9 cellular contexts compared by ENCODE assay signal in genomic region chr20:31587545-31588389, GRCh38. TPM values are rescaled to one million over a fixed set of nuclear protein-coding genes. Genes with fewer than 3 reads are reported as not detected.
DNase-seq lines count a peak whose midpoint lies in the region; ATAC-seq, FAIRE-seq and TF ChIP-seq lines count a peak whose summit lies in the region.
"Had no signal": no experiment of that assay in that cellular context is flagged by ENCODE, and none has a peak within 500 bp of the region (broad histone marks: within the 10 kb centered on the region; RNA-seq: fewer than 3 reads in every experiment).

No MANE protein-coding gene starts in this region.

- POLR2A ChIA-PET in A549 (lab: Yijun Ruan, JAX), result interaction anchor here (1.3 to 3.7 kb wide), 3 partner anchors 14 to 17 kb away, joined by 8 to 31 read pairs (median 21); partner anchors contain the start of gene ID1

- DNase-seq in A549 (ENCODE audit: low read depth in 1 of 2, low spot score in 1 of 2) (no peak), heart right ventricle (peak; percentile 78 to 82), sciatic nerve (ENCODE audit: low spot score) (no peak), NCI-H2107 (lab: John Stamatoyannopoulos, UW) (no peak)
- DNase-seq in activated T-helper 1 cell treated with anti-CD3 and anti-CD28 coated beads, Interleukin-12 subunit alpha, Interleukin-12 subunit beta, Interleukin-2, Interleukin-4 antibody, amounts not matched to agents 30 ng/mL and 10 ng/mL and 1 ng/mL, durations not matched to agents 14 hours and 24 hours and 36 hours (ENCODE audit: low spot score), result no peak
- DNase-seq in effector CD8-positive, alpha-beta T cell (lab: John Stamatoyannopoulos, UW), result no peak

- peaks cover 8% of the 10 kb centered on the region for H3K4me1 Mint-ChIP-seq in activated T-helper 1 cell treated with anti-CD3 and anti-CD28 coated beads, Interleukin-12 subunit alpha, Interleukin-12 subunit beta, Interleukin-2, Interleukin-4 antibody, amounts not matched to agents 30 ng/mL and 10 ng/mL and 1 ng/mL, durations not matched to agents 14 hours and 24 hours and 36 hours (ENCODE audit: low read depth)

- no peak overlapping the region for H3K27ac Mint-ChIP-seq in activated T-helper 1 cell treated with anti-CD3 and anti-CD28 coated beads, Interleukin-12 subunit alpha, Interleukin-12 subunit beta, Interleukin-2, Interleukin-4 antibody, amounts not matched to agents 30 ng/mL and 10 ng/mL and 1 ng/mL, durations not matched to agents 14 hours and 24 hours and 36 hours

- no peak for TF ChIP-seq RAD21 in A549 (conservative IDR thresholded peaks at IDR 0.05 in 1 of 2, IDR thresholded peaks at IDR 0.05 in 1 of 2)

- intact Hi-C loops in activated T-helper 1 cell treated with anti-CD3 and anti-CD28 coated beads, Interleukin-12 subunit alpha, Interleukin-12 subunit beta, Interleukin-2, Interleukin-4 antibody, amounts not matched to agents 30 ng/mL and 10 ng/mL and 1 ng/mL, durations not matched to agents 14 hours and 24 hours and 36 hours (cut with micrococcal nuclease), result loop anchor here (1.0 kb wide), 1 partner anchor 18 kb away; the partner anchor contains the start of gene ID1
- intact Hi-C loops in heart right ventricle (cut with DNase I), result loop anchor here in 2 of 10 donors (1.0 to 2.0 kb wide), 2 partner anchors 21 kb away; no protein-coding TSS in a partner anchor
- intact Hi-C loops in sciatic nerve (cut with DNase I), result no loop called here

- CTCF ChIA-PET in A549 (lab: Yijun Ruan, JAX), result interaction anchor here (0.8 to 12.9 kb wide), 5 partner anchors 8 to 24 kb away, joined by 3 to 172 read pairs (median 49); no protein-coding TSS in a partner anchor

- H3K36me3 Mint-ChIP-seq in activated T-helper 1 cell treated with anti-CD3 and anti-CD28 coated beads, Interleukin-12 subunit alpha, Interleukin-12 subunit beta, Interleukin-2, Interleukin-4 antibody, amounts not matched to agents 30 ng/mL and 10 ng/mL and 1 ng/mL, durations not matched to agents 14 hours and 24 hours and 36 hours (ENCODE audit: low read depth), result no peaks in the 10 kb centered on the region

- H3K27ac ChIP-seq in A549 (peak overlapping the region; percentile 98), heart right ventricle (peak overlapping the region; percentile 83 to 99 (median 90))

- peaks cover 32% of the 10 kb centered on the region for H3K4me1 ChIP-seq in A549
- peaks cover 0 to 45% (median 15%) of the 10 kb centered on the region in 9 donors for H3K4me1 ChIP-seq in heart right ventricle

- no peak for FAIRE-seq in A549 (lab: Jason Lieb, UNC)

- peak overlapping the region; percentile 80 for H3K4me2 ChIP-seq in A549

- H3K4me3 Mint-ChIP-seq in activated T-helper 1 cell treated with anti-CD3 and anti-CD28 coated beads, Interleukin-12 subunit alpha, Interleukin-12 subunit beta, Interleukin-2, Interleukin-4 antibody, amounts not matched to agents 30 ng/mL and 10 ng/mL and 1 ng/mL, durations not matched to agents 14 hours and 24 hours and 36 hours, result peak overlapping the region; percentile 69

- 28% methylated on average over 29 of the region's 76 CpGs for WGBS in A549 (ENCODE audit: missing lambda C conversion rate)
- 2 to 4% methylated on average over 76 of the region's 76 CpGs for WGBS in heart right ventricle, 2 donors

- no peak for TF ChIP-seq CTCF in A549 (IDR thresholded peaks at IDR 0.05)
- TF ChIP-seq CTCF in heart right ventricle (IDR thresholded peaks at IDR 0.05), result no peak

- ATAC-seq in A549 (peak; percentile 72 to 81), GM18868 (IDR thresholded peaks at IDR 0.05; ENCODE audit: unreplicated experiment) (peak; percentile 61), heart right ventricle (peak; percentile 86 to 94 (median 90)), sciatic nerve (peak; percentile 75), GM21360 (IDR thresholded peaks at IDR 0.05; ENCODE audit: unreplicated experiment) (no peak)

- peaks cover 0 to 17% (median 0%) of the 10 kb centered on the region in 7 donors for H3K27me3 ChIP-seq in heart right ventricle

- H3K4me3 ChIP-seq in A549 (peak overlapping the region; percentile 45), heart right ventricle (peak overlapping the region; percentile 34 to 63 (median 50))

- H3K9me3 ChIP-seq in A549 (no peaks in the 10 kb centered on the region), heart right ventricle (no peaks in the 10 kb centered on the region)

- H3K36me3 ChIP-seq in heart right ventricle, result no peaks in the 10 kb centered on the region

- H3K27me3 Mint-ChIP-seq in activated T-helper 1 cell treated with anti-CD3 and anti-CD28 coated beads, Interleukin-12 subunit alpha, Interleukin-12 subunit beta, Interleukin-2, Interleukin-4 antibody, amounts not matched to agents 30 ng/mL and 10 ng/mL and 1 ng/mL, durations not matched to agents 14 hours and 24 hours and 36 hours (ENCODE audit: insufficient read depth), result peaks cover 36% of the 10 kb centered on the region

- peak; percentile 2; the same call in 1 of the 2 replicates for TF ChIP-seq POLR2A in A549 (IDR thresholded peaks at IDR 0.05; ENCODE audit: low read length)

- TF ChIP-seq EP300 in A549 (IDR thresholded peaks at IDR 0.05), result no peak

- no peaks in the 10 kb centered on the region for H3K9me3 Mint-ChIP-seq in activated T-helper 1 cell treated with anti-CD3 and anti-CD28 coated beads, Interleukin-12 subunit alpha, Interleukin-12 subunit beta, Interleukin-2, Interleukin-4 antibody, amounts not matched to agents 30 ng/mL and 10 ng/mL and 1 ng/mL, durations not matched to agents 14 hours and 24 hours and 36 hours

TF ChIP-seq in A549, 52 proteins besides CTCF, POLR2A, EP300 and RAD21 (continues in another document):
- TF ChIP-seq E2F6 (IDR thresholded peaks at IDR 0.05; ENCODE audit: borderline replicate concordance, low read depth) (0 out of 2 replicates have a peak, but pooled peaks have one; percentile 23), REST (IDR thresholded peaks at IDR 0.05) (no peak), HOXB13 (CRISPR knock-in tag; IDR thresholded peaks at IDR 0.05; ENCODE audit: low read depth) (peak; percentile 73; the same call in 1 of the 2 replicates), NPAS2 (CRISPR knock-in tag; IDR thresholded peaks at IDR 0.05; ENCODE audit: borderline replicate concordance) (no peak), CBX8 (IDR thresholded peaks at IDR 0.05) (no peak), FOSL2 (IDR thresholded peaks at IDR 0.05) (no peak), FOSL2 (CRISPR knock-in tag; IDR thresholded peaks at IDR 0.05) (0 out of 2 replicates have a peak, but pooled peaks have one; percentile 5), MYC (IDR thresholded peaks at IDR 0.05; ENCODE audit: borderline replicate concordance, low read length) (peak; percentile 62; the same call in 1 of the 2 replicates), TP53 (CRISPR knock-in tag; IDR thresholded peaks at IDR 0.05) (0 out of 2 replicates have a peak, but pooled peaks have one; percentile 15)

RNA-seq across cellular contexts. Expression of gene ID1, which starts 17.3 kb away (rescaled TPM):
- polyA plus RNA-seq in A549 (2011; rRNA removed) (237 and 250 TPM in 2 replicates), A549 (2017; fragmentation: RNase III; extraction: RNeasy Plus Mini Kit Qiagen cat#74134 plus additional on column Dnase treatment) (257 to 432 TPM (median 387 TPM) in 3 replicates), heart right ventricle (100 to 1,000 TPM; 230 to 551 TPM)
- polyA plus RNA-seq in A549 (2012; cell fraction: cytosol; rRNA removed), result 951 and 1,146 TPM in 2 replicates
- 1,622 and 2,122 TPM in 2 replicates for polyA plus RNA-seq in A549 (2012; cell fraction: nucleus; rRNA removed)
- 188 and 250 TPM in 2 replicates for polyA minus RNA-seq in A549 (2011; rRNA and poly(A)+ RNA removed)
- 3.4 and 4.0 TPM in 2 replicates for total RNA-seq in activated T-helper 1 cell treated with anti-CD3 and anti-CD28 coated beads, Interleukin-12 subunit alpha, Interleukin-12 subunit beta, Interleukin-2, Interleukin-4 antibody, amounts not matched to agents 30 ng/mL and 10 ng/mL and 1 ng/mL, durations not matched to agents 14 hours and 24 hours and 36 hours
- total RNA-seq in heart right ventricle (100 to 1,000 TPM in 7 of 10 donors, 10 to 100 TPM in 3; 42.8 to 204 (median 109) TPM), sciatic nerve (373 TPM)

RNA-seq across cellular contexts. Expression of gene COX4I2, which starts 49.9 kb away (rescaled TPM):
- not detected in 2 replicates for polyA plus RNA-seq in A549 (2011; rRNA removed)
- not detected in 2 replicates for polyA plus RNA-seq in A549 (2012; cell fraction: cytosol; rRNA removed)
- polyA plus RNA-seq in A549 (2012; cell fraction: nucleus; rRNA removed), result not detected in 2 replicates
- polyA plus RNA-seq in A549 (2017; fragmentation: RNase III; extraction: RNeasy Plus Mini Kit Qiagen cat#74134 plus additional on column Dnase treatment), result not detected in 3 replicates
- not detected in 2 replicates for polyA minus RNA-seq in A549 (2011; rRNA and poly(A)+ RNA removed)
- not detected in 2 replicates for total RNA-seq in activated T-helper 1 cell treated with anti-CD3 and anti-CD28 coated beads, Interleukin-12 subunit alpha, Interleukin-12 subunit beta, Interleukin-2, Interleukin-4 antibody, amounts not matched to agents 30 ng/mL and 10 ng/mL and 1 ng/mL, durations not matched to agents 14 hours and 24 hours and 36 hours
- total RNA-seq in heart right ventricle, result 10 to 100 TPM in 3 of 10 donors, 1 to 10 TPM in 7; 3.8 to 20.1 (median 7.5) TPM
- polyA plus RNA-seq in heart right ventricle, result 100 to 1,000 TPM in 1 of 2 donors, 10 to 100 TPM in 1; 30.4 to 103 TPM
- 8.3 TPM for total RNA-seq in sciatic nerve
- total RNA-seq: dermis microvascular lymphatic vessel endothelial cell had no signal

Comparison
In these comparisons a context has a peak if more than half of its experiments do, and no peak if none do; other contexts are left out.
1. DNase-seq: peak in heart right ventricle (2 of 2); none in A549 (0 of 2), activated T-helper 1 cell treated with anti-CD3 and anti-CD28 coated beads, Interleukin-12 subunit alpha, Interleukin-12 subunit beta, Interleukin-2, Interleukin-4 antibody, amounts not matched to agents 30 ng/mL and 10 ng/mL and 1 ng/mL, durations not matched to agents 14 hours and 24 hours and 36 hours (single experiment), sciatic nerve (single experiment), NCI-H2107 (single experiment) and effector CD8-positive, alpha-beta T cell (single experiment).